ENCODE assay signal across 27 cellular contexts in the genomic region with DNA sequence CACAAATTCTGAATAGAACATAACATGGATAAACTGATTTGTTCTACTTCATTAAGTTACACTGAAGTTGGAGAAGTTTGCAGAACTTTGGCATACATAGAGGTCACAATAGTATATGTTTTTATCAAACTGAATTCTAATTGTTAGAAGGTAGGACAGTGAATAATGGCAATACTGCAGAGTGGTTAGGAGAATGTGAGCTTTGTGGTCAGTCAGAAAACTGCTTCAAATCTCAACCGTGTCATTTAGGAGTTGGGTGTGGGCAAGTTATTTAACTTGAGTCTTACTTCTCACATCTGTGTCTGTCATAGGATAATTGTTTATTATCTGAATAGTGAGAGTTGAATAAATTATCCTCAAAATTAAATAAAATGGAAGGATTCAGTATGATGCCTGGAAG.
"Had no signal": no experiment of that assay in that cellular context is flagged by ENCODE, and none has a peak within 500 bp of the region (broad histone marks: within the 10 kb centered on the region; RNA-seq: fewer than 3 reads in every experiment).

No MANE protein-coding gene starts in this region.

- H3K9me3 ChIP-seq: esophagus squamous epithelium, gastrocnemius medialis, heart right ventricle, lower lobe of right lung, mucosa of descending colon had no signal

- ATAC-seq: esophagus mucosa, gastrocnemius medialis, heart right ventricle, left cardiac atrium, left lung, left ventricle myocardium superior, lower lobe of right lung, mucosa of descending colon had no signal

- H3K27me3 ChIP-seq: dorsolateral prefrontal cortex, esophagus squamous epithelium, gastrocnemius medialis, heart right ventricle, left lung had no signal

- DNase-seq: dermis blood vessel endothelial cell; dorsolateral prefrontal cortex; effector CD4-positive, alpha-beta T cell; effector memory CD4-positive, alpha-beta T cell; erythroblast; esophagus squamous epithelium; foreskin fibroblast; foreskin melanocyte; gastrocnemius medialis; glutamatergic neuron; head of caudate nucleus; heart right ventricle; hippocampal formation; left cardiac atrium; left lung; left ventricle myocardium superior; lower lobe of right lung; mesenchymal stem cell; mucosa of descending colon had no signal

- H3K4me3 ChIP-seq: coronary artery, dorsolateral prefrontal cortex, esophagus squamous epithelium, gastrocnemius medialis, heart right ventricle, left lung, lower lobe of right lung, mucosa of descending colon had no signal

- H3K27ac ChIP-seq: coronary artery, dorsolateral prefrontal cortex, epithelial cell of prostate, esophagus squamous epithelium, gastrocnemius medialis, heart right ventricle, left lung, lower lobe of right lung had no signal

- H3K4me1 ChIP-seq: esophagus squamous epithelium, gastrocnemius medialis, heart right ventricle, left lung, lower lobe of right lung had no signal

- H3K36me3 ChIP-seq: esophagus squamous epithelium, gastrocnemius medialis, heart right ventricle, left lung, lower lobe of right lung had no signal

- H3K36me3 Mint-ChIP-seq: mesothelial cell of epicardium had no signal

- H3K27ac Mint-ChIP-seq: mesothelial cell of epicardium had no signal

- H3K4me3 Mint-ChIP-seq: mesothelial cell of epicardium had no signal

- FAIRE-seq: colon, endometrium, islet of Langerhans, keratinocyte had no signal
